In the genomic region with DNA sequence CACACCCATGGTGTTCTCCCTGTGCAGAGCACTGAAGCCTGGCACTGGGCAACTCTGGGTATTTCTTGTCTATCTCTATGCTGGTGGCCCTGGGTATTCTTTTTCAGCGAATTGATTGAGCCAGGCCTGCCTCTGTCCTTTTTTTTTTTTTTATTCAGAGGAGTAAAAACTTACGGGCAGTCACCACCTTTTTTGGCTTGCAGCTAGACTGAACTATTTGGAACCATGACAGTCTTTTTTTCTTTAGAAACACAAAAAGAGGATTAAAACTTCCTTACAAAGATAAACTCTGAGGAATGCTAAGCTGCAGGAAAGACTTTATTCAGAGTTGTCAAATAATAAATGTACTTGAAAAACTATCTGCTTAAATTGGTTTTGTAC, we compare ENCODE assay signal across 25 cellular contexts.
DNase-seq lines count a peak whose midpoint lies in the region; ATAC-seq, FAIRE-seq and TF ChIP-seq lines count a peak whose summit lies in the region.
"Had no signal": no experiment of that assay in that cellular context is flagged by ENCODE, and none has a peak within 500 bp of the region (broad histone marks: within the 10 kb centered on the region; RNA-seq: fewer than 3 reads in every experiment).

No MANE protein-coding gene starts in this region.

- ATAC-seq in K562 = no peak
- ATAC-seq: activated CD8-positive, alpha-beta T cell treated with anti-CD3 and anti-CD28 coated beads, Interleukin-2, amount 10 ng/mL, durations not matched to agents 7 days and 5 days; foreskin keratinocyte; GM12878; natural killer cell treated with Interleukin-12 subunit alpha and Interleukin-12 subunit beta and Interleukin-15 and Interleukin-18, amount 100 ng/mL, for 72 hours; stimulated activated memory B cell treated with anti-CD40 and anti-IgM and Interleukin-4, amounts not matched to agents 10 μg/mL and 1 μg/mL and 100 μg/mL, for 72 hours had no signal

- H3F3A ChIP-seq in GM23248 (ENCODE audit: insufficient read depth) = no peaks in the 10 kb centered on the region

- H4K5ac ChIP-seq in mesendoderm (ENCODE audit: low read length) = no peak overlapping the region

- H3K4me3 ChIP-seq in GM23248 (no peak overlapping the region), K562 (no peak overlapping the region), retinal pigment epithelial cell (ENCODE audit: low read length) (no peak overlapping the region), mesendoderm (ENCODE audit: low read length) (no peak overlapping the region)
- H3K4me3 ChIP-seq: cardiac muscle cell, dorsolateral prefrontal cortex, GM12878, skin epidermis, testis had no signal

- POLR2A ChIA-PET in K562 (lab: Yijun Ruan, JAX) = interaction anchor here (1.7 kb wide), 1 partner anchor 8 kb away, joined by 6 read pairs; no protein-coding TSS in a partner anchor

- H3K4me2 ChIP-seq in GM23248 (ENCODE audit: unreplicated experiment) (no peak overlapping the region), K562 (ENCODE audit: insufficient read depth, low read length) (no peak overlapping the region), mesendoderm (ENCODE audit: low read length) (no peak overlapping the region)

- no peak overlapping the region for H4K8ac ChIP-seq in mesendoderm (ENCODE audit: low read depth, low read length)

- TF ChIP-seq RAD21 in K562 (CRISPR knock-in tag; conservative IDR thresholded peaks at IDR 0.05 in 1 of 2, IDR thresholded peaks at IDR 0.05 in 1 of 2) = no peak

- TF ChIP-seq POLR2A in K562 (conservative IDR thresholded peaks at IDR 0.05) = no peak

- H3K9ac ChIP-seq in GM23248 = no peak overlapping the region
- H3K9ac ChIP-seq in K562 (ENCODE audit: insufficient read depth in 1 of 2, low read depth in 2 of 2, low read length in 2 of 2) = no peak overlapping the region
- no peak overlapping the region for H3K9ac ChIP-seq in mesendoderm (ENCODE audit: low read length)

- H3K27ac ChIP-seq in GM23248 = no peak overlapping the region
- no peak overlapping the region for H3K27ac ChIP-seq in K562 (ENCODE audit: extremely low read depth, low read depth, low read length)
- H3K27ac ChIP-seq in mesendoderm (ENCODE audit: low read depth, low read length) = no peak overlapping the region
- H3K27ac ChIP-seq: cardiac muscle cell, foreskin keratinocyte, testis had no signal

- no peaks in the 10 kb centered on the region for H3K9me2 ChIP-seq in GM23248 (ENCODE audit: insufficient read depth)

- no peak overlapping the region for H3K18ac ChIP-seq in mesendoderm (ENCODE audit: low read length)

- H3K27me3 ChIP-seq in GM23248 (replicated peaks; ENCODE audit: insufficient read depth) (no peaks in the 10 kb centered on the region), K562 (ENCODE audit: control insufficient read depth in 2 of 2, insufficient read depth in 2 of 2, low read length in 2 of 2) (no peaks in the 10 kb centered on the region), mesendoderm (ENCODE audit: insufficient read depth, low read length, poor library complexity) (no peaks in the 10 kb centered on the region)
- H3K27me3 ChIP-seq: cardiac muscle cell, dorsolateral prefrontal cortex, foreskin keratinocyte had no signal

- H3K4me1 ChIP-seq in GM23248 (ENCODE audit: insufficient read depth) = no peaks in the 10 kb centered on the region
- H3K4me1 ChIP-seq in K562 (replicated peaks in 1 of 2; ENCODE audit: control insufficient read depth in 2 of 2, insufficient read depth in 2 of 2, low read length in 2 of 2) = no peaks in the 10 kb centered on the region
- H3K4me1 ChIP-seq in mesendoderm (ENCODE audit: control insufficient read depth, low read depth, low read length) = no peaks in the 10 kb centered on the region
- H3K4me1 ChIP-seq: foreskin keratinocyte, testis had no signal

- no peak overlapping the region for H2AFZ ChIP-seq in GM23248
- no peak overlapping the region for H2AFZ ChIP-seq in K562 (ENCODE audit: low read depth, low read length)

- no peak overlapping the region for H3K4ac ChIP-seq in mesendoderm (ENCODE audit: low read depth, low read length)

- CTCF ChIA-PET in K562 (lab: Yijun Ruan, JAX; ENCODE audit: low intra/inter-chr PET ratio) = no interaction called here

- H3K36me3 ChIP-seq in GM23248 (ENCODE audit: low read depth) = peaks cover 18% of the 10 kb centered on the region
- H3K36me3 ChIP-seq in K562 (ENCODE audit: control insufficient read depth, insufficient read depth, low read length) = no peaks in the 10 kb centered on the region
- H3K36me3 ChIP-seq in mesendoderm (ENCODE audit: control insufficient read depth, insufficient read depth, low read length) = no peaks in the 10 kb centered on the region
- H3K36me3 ChIP-seq: cardiac muscle cell had no signal

- peak; percentile 5 for DNase-seq in GM23248
- no peak for DNase-seq in K562 (ENCODE audit: extremely low read depth in 1 of 4, low spot score in 3 of 4)
- DNase-seq in iPS-NIHi11 (ENCODE audit: low spot score) = peak; percentile 17
- DNase-seq in retinal pigment epithelial cell (ENCODE audit: low read depth) = peak; percentile 79
- DNase-seq in NCI-H1417 treated with DMSO at 0.1 percent for 48 hours (lab: John Stamatoyannopoulos, UW) = no peak
- DNase-seq in SIG-M5 treated with dmso at 0.1 percent for 504 hours (lab: John Stamatoyannopoulos, UW; ENCODE audit: unreplicated experiment) = no peak
- DNase-seq in mesendoderm = no peak
- DNase-seq: activated CD4-positive, alpha-beta T cell treated with anti-CD3 and anti-CD28 coated beads for 1 hour; activated CD8-positive, alpha-beta T cell treated with anti-CD3 and anti-CD28 coated beads, Interleukin-2, amount 10 ng/mL, durations not matched to agents 7 days and 5 days; activated gamma-delta T cell treated with Interleukin-2 at 50 U/mL for 16 hours; activated T-cell treated with anti-CD3 and anti-CD28 coated beads, Interleukin-2, amount 50 U/mL, for 1 hour; AML-193; dorsolateral prefrontal cortex; foreskin keratinocyte; NCI-H1105; NCI-H2029 treated with DMSO at 0.1 percent for 48 hours; NCI-H345; NCI-H82; SHP77; testis had no signal

- no peaks in the 10 kb centered on the region for H3K79me1 ChIP-seq in mesendoderm (ENCODE audit: low read length)

- no peak overlapping the region for H2AK5ac ChIP-seq in mesendoderm (ENCODE audit: low read length)

- H4K20me1 ChIP-seq in GM23248 (ENCODE audit: insufficient read depth) (no peaks in the 10 kb centered on the region), K562 (replicated peaks; ENCODE audit: control insufficient read depth, insufficient read depth, low read length) (no peaks in the 10 kb centered on the region)

- WGBS in GM23248 (ENCODE audit: low coverage in 1 of 2, low lambda C conversion rate in 2 of 2, missing lambda C conversion rate in 2 of 2), 2 experiments = 51 to 60% methylated on average over 2 of the region's 2 CpGs
- WGBS in K562 (ENCODE audit: insufficient coverage, low coverage, missing lambda C conversion rate) = 40% methylated on average over 2 of the region's 2 CpGs
- no CpG with 5 or more reads among the region's 2 CpGs for WGBS in mesendoderm (ENCODE audit: extremely low coverage, insufficient coverage, low lambda C conversion rate)

- peak; percentile 65 for FAIRE-seq in K562 (lab: Jason Lieb, UNC)
- FAIRE-seq: GM12878 had no signal

- no TSS peak for BruUV-seq in K562 (replicated peaks; lab: Mats Ljungman, UMichigan)

- no peak overlapping the region for H3K23ac ChIP-seq in mesendoderm (ENCODE audit: low read length)

- no peak for TF ChIP-seq CTCF in K562 (IDR thresholded peaks at IDR 0.05 in 2 of 3, conservative IDR thresholded peaks at IDR 0.05 in 1 of 3; ENCODE audit: insufficient read depth in 2 of 3, low read depth in 1 of 3, low read length in 3 of 3)
- TF ChIP-seq CTCF in retinal pigment epithelial cell (conservative IDR thresholded peaks at IDR 0.05; ENCODE audit: low read depth, low read length) = no peak

- H3K9me1 ChIP-seq in K562 (ENCODE audit: control insufficient read depth, insufficient read depth, low read length) = no peaks in the 10 kb centered on the region

- no peaks in the 10 kb centered on the region for H3K79me2 ChIP-seq in GM23248 (ENCODE audit: insufficient read depth)
- no peaks in the 10 kb centered on the region for H3K79me2 ChIP-seq in K562 (ENCODE audit: control insufficient read depth, insufficient read depth, low read length)
- H3K79me2 ChIP-seq in mesendoderm (ENCODE audit: control insufficient read depth, insufficient read depth, low read length) = no peaks in the 10 kb centered on the region

- in situ Hi-C loops in GM23248 (cut with MboI) (no loop called here), K562 (cut with MboI) (no loop called here)

- intact Hi-C loops in K562 (cut with micrococcal nuclease) = no loop called here

- H3K9me3 ChIP-seq in GM23248 (ENCODE audit: low read depth) (no peaks in the 10 kb centered on the region), K562 (replicated peaks; ENCODE audit: control insufficient read depth, insufficient read depth, low read depth, low read length) (no peaks in the 10 kb centered on the region)
- H3K9me3 ChIP-seq: testis had no signal

- no peak for TF ChIP-seq EP300 in K562 (IDR thresholded peaks at IDR 0.05; ENCODE audit: low read length)

- no peak overlapping the region for H3K56ac ChIP-seq in mesendoderm (ENCODE audit: low read length)

- H2BK15ac ChIP-seq in mesendoderm (replicated peaks; ENCODE audit: low read depth) = no peak overlapping the region

- H2BK120ac ChIP-seq in mesendoderm (ENCODE audit: low read depth, low read length) = no peak overlapping the region

- no peak overlapping the region for H2BK5ac ChIP-seq in mesendoderm (ENCODE audit: low read length)

TF ChIP-seq in K562, 482 proteins besides CTCF, POLR2A, EP300 and RAD21 (continues in another document):
- TF ChIP-seq, protein P1, sequence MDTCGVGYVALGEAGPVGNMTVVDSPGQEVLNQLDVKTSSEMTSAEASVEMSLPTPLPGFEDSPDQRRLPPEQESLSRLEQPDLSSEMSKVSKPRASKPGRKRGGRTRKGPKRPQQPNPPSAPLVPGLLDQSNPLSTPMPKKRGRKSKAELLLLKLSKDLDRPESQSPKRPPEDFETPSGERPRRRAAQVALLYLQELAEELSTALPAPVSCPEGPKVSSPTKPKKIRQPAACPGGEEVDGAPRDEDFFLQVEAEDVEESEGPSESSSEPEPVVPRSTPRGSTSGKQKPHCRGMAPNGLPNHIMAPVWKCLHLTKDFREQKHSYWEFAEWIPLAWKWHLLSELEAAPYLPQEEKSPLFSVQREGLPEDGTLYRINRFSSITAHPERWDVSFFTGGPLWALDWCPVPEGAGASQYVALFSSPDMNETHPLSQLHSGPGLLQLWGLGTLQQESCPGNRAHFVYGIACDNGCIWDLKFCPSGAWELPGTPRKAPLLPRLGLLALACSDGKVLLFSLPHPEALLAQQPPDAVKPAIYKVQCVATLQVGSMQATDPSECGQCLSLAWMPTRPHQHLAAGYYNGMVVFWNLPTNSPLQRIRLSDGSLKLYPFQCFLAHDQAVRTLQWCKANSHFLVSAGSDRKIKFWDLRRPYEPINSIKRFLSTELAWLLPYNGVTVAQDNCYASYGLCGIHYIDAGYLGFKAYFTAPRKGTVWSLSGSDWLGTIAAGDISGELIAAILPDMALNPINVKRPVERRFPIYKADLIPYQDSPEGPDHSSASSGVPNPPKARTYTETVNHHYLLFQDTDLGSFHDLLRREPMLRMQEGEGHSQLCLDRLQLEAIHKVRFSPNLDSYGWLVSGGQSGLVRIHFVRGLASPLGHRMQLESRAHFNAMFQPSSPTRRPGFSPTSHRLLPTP (IDR thresholded peaks at IDR 0.05; ENCODE audit: borderline replicate concordance, extremely low read depth, insufficient read length) = no peak
- no peak for TF ChIP-seq ZNF589 (CRISPR knock-in tag; IDR thresholded peaks at IDR 0.05; ENCODE audit: low read depth)

Comparison
In these comparisons a context has a peak if more than half of its experiments do, and no peak if none do; other contexts are left out.
1. DNase-seq: peak in GM23248 (single experiment), iPS-NIHi11 (single experiment) and retinal pigment epithelial cell (single experiment); none in K562 (0 of 4), NCI-H1417 treated with DMSO at 0.1 percent for 48 hours (single experiment), SIG-M5 treated with dmso at 0.1 percent for 504 hours (single experiment) and mesendoderm (single experiment).